ENCODE assay signal across 22 cellular contexts in genomic region chr6:150221152-150221551, GRCh38.
"Had no signal": no experiment of that assay in that cellular context is flagged by ENCODE, and none has a peak within 500 bp of the region (broad histone marks: within the 10 kb centered on the region; RNA-seq: fewer than 3 reads in every experiment).

No MANE protein-coding gene starts in this region.

- H3K27me3 ChIP-seq: esophagus squamous epithelium, neutrophil, pancreas, right atrium auricular region, stomach, thyroid gland, vagina had no signal

- H3K36me3 Mint-ChIP-seq: natural killer cell treated with Interleukin-12 subunit alpha and Interleukin-12 subunit beta and Interleukin-15 and Interleukin-18, amount 100 ng/mL, for 72 hours had no signal

- H3K4me3 ChIP-seq: coronary artery, esophagus squamous epithelium, lower lobe of right lung, mucosa of descending colon, pancreas, right atrium auricular region, stomach, thyroid gland, vagina had no signal

- H3K4me3 Mint-ChIP-seq: effector memory CD8-positive, alpha-beta T cell; naive B cell; natural killer cell treated with Interleukin-12 subunit alpha and Interleukin-12 subunit beta and Interleukin-15 and Interleukin-18, amount 100 ng/mL, for 72 hours; neural crest cell had no signal

- H3K4me1 Mint-ChIP-seq: naive B cell had no signal

- H3K9me3 ChIP-seq: esophagus squamous epithelium, lower lobe of right lung, mucosa of descending colon, neutrophil, pancreas, right atrium auricular region, stomach, thyroid gland, vagina had no signal

- H3K27ac ChIP-seq: coronary artery, esophagus squamous epithelium, lower lobe of right lung, neutrophil, pancreas, right atrium auricular region, stomach, thyroid gland, vagina had no signal

- H3K27ac Mint-ChIP-seq: effector memory CD8-positive, alpha-beta T cell; naive B cell; natural killer cell treated with Interleukin-12 subunit alpha and Interleukin-12 subunit beta and Interleukin-15 and Interleukin-18, amount 100 ng/mL, for 72 hours had no signal

- DNase-seq: effector memory CD8-positive, alpha-beta T cell; erythroblast; esophagus squamous epithelium; foreskin melanocyte; left ventricle myocardium superior; lower lobe of right lung; mucosa of descending colon; naive B cell; pancreas; stimulated activated CD4-positive, alpha-beta T cell treated with anti-CD3 and anti-CD28 coated beads, Interleukin-15, amount 100 ng/mL, for 24 hours; stimulated activated CD4-positive, alpha-beta T cell treated with anti-CD3 and anti-CD28 coated beads, Interleukin-2, amount 100 ng/mL, for 48 hours; stimulated activated CD8-positive, alpha-beta memory T cell treated with anti-CD3 and anti-CD28 coated beads, Interleukin-4, amount 100 ng/mL, for 48 hours; stimulated activated naive CD4-positive, alpha-beta T cell treated with Interleukin-2 at 50 U/mL for 16 hours; stomach; thyroid gland; trophoblast cell had no signal

- H3K9me3 Mint-ChIP-seq: effector memory CD8-positive, alpha-beta T cell; naive B cell; natural killer cell treated with Interleukin-12 subunit alpha and Interleukin-12 subunit beta and Interleukin-15 and Interleukin-18, amount 100 ng/mL, for 72 hours; neural crest cell had no signal

- H3K4me1 ChIP-seq: esophagus squamous epithelium, lower lobe of right lung, pancreas, stomach, thyroid gland, vagina had no signal

- H3K36me3 ChIP-seq: esophagus squamous epithelium, lower lobe of right lung, neutrophil, pancreas, right atrium auricular region, stomach, thyroid gland, vagina had no signal
